8 cellular contexts compared by ENCODE assay signal in genomic region chr4:123418486-123418931, GRCh38. TPM values are rescaled to one million over a fixed set of nuclear protein-coding genes. Genes with fewer than 3 reads are reported as not detected.
DNase-seq lines count a peak whose midpoint lies in the region; ATAC-seq and TF ChIP-seq lines count a peak whose summit lies in the region.

No MANE protein-coding gene starts in this region.

- CTCF ChIA-PET in A673 (lab: Charles Lee) (no interaction called here), WTC11 (lab: Charles Lee) (interaction anchor here (0.7 to 1.8 kb wide), 4 partner anchors 10 to 315 kb away, joined by 3 to 6 read pairs (median 3); no protein-coding TSS in a partner anchor)

- H3K4me3 ChIP-seq in A673 (ENCODE audit: low read depth, low read length, poor library complexity, severe bottlenecking) (peak overlapping the region; percentile 22), right cardiac atrium (ENCODE audit: low read length) (no peak overlapping the region), smooth muscle cell (no peak overlapping the region)

- H2AFZ ChIP-seq in smooth muscle cell (ENCODE audit: low read depth), result peak overlapping the region; percentile 17

- H3K4me2 ChIP-seq in smooth muscle cell, result peak overlapping the region; percentile 70

- H3K36me3 ChIP-seq in A673 (ENCODE audit: insufficient read depth, low read length, poor library complexity, severe bottlenecking) (no peaks in the 10 kb centered on the region), smooth muscle cell (ENCODE audit: low read depth) (no peaks in the 10 kb centered on the region)

- H3K4me1 Mint-ChIP-seq in WTC11, result peaks cover 67% of the 10 kb centered on the region

- no peaks in the 10 kb centered on the region for H3K79me2 ChIP-seq in smooth muscle cell (ENCODE audit: low read depth)

- TF ChIP-seq CTCF in A673 (conservative IDR thresholded peaks at IDR 0.05; ENCODE audit: low read depth, low read length), result no peak
- no peak for TF ChIP-seq CTCF in WTC11 (IDR thresholded peaks at IDR 0.05)
- TF ChIP-seq CTCF in smooth muscle cell (IDR thresholded peaks at IDR 0.05; ENCODE audit: borderline replicate concordance, insufficient read depth, poor library complexity, severe bottlenecking), result no peak

- no peaks in the 10 kb centered on the region for H3K9me3 ChIP-seq in A673 (ENCODE audit: low read depth, low read length, poor library complexity, severe bottlenecking)
- H3K9me3 ChIP-seq in right cardiac atrium (ENCODE audit: control insufficient read depth, low read length), result no peaks in the 10 kb centered on the region
- no peaks in the 10 kb centered on the region for H3K9me3 ChIP-seq in smooth muscle cell (replicated peaks; ENCODE audit: low read depth)

- DNase-seq in A673 (ENCODE audit: low spot score) (peak; percentile 96), NCI-H2081 (lab: John Stamatoyannopoulos, UW) (peak; percentile 54 to 83), WTC11 (ENCODE audit: low spot score) (peak; percentile 44), right cardiac atrium (no peak), smooth muscle cell (lab: John Stamatoyannopoulos, UW; ENCODE audit: unreplicated experiment) (no peak), 8988T (no peak)

- H3K4me1 ChIP-seq in A673 (ENCODE audit: insufficient read depth, low read length, poor library complexity, severe bottlenecking) (peaks cover 38% of the 10 kb centered on the region), right cardiac atrium (ENCODE audit: control insufficient read depth, insufficient read depth, low read length) (no peaks in the 10 kb centered on the region), smooth muscle cell (ENCODE audit: low read depth) (peaks cover 45% of the 10 kb centered on the region)

- H3K27ac ChIP-seq in A673 (ENCODE audit: low read depth, low read length, poor library complexity, severe bottlenecking), result peak overlapping the region; percentile 66
- H3K27ac ChIP-seq in right cardiac atrium (ENCODE audit: low read length), result no peak overlapping the region
- peak overlapping the region; percentile 49 for H3K27ac ChIP-seq in smooth muscle cell (ENCODE audit: low read depth)

- no peaks in the 10 kb centered on the region for H3K27me3 ChIP-seq in A673 (replicated peaks; ENCODE audit: insufficient read depth, low read depth, low read length, poor library complexity)
- no peaks in the 10 kb centered on the region for H3K27me3 ChIP-seq in right cardiac atrium (ENCODE audit: control insufficient read depth, insufficient read depth)
- no peaks in the 10 kb centered on the region for H3K27me3 ChIP-seq in smooth muscle cell (ENCODE audit: low read depth)

- WGBS in right cardiac atrium, result 27% methylated on average over 1 of the region's 1 CpG
- 8% methylated on average over 1 of the region's 1 CpG for whole genome bisulfite sequencing in smooth muscle cell (ENCODE audit: low lambda C conversion rate)

- ATAC-seq in GM18868 (IDR thresholded peaks at IDR 0.05; ENCODE audit: unreplicated experiment) (peak; percentile 86), HG03066 (IDR thresholded peaks at IDR 0.05; ENCODE audit: low read depth, unreplicated experiment) (peak; percentile 77), WTC11 (peak; percentile 96), right cardiac atrium (peak; percentile 79)

- peaks cover 25% of the 10 kb centered on the region for H3F3A ChIP-seq in smooth muscle cell (ENCODE audit: low read depth)

- POLR2A ChIA-PET in A673 (lab: Charles Lee; ENCODE audit: low non-redundant PET) (interaction anchor here (0.7 kb wide), 1 partner anchor 11 kb away, joined by 3 read pairs; no protein-coding TSS in a partner anchor), WTC11 (lab: Charles Lee) (interaction anchor here (1.1 to 1.8 kb wide), 4 partner anchors 11 to 21 kb away, joined by 3 to 9 read pairs (median 5); no protein-coding TSS in a partner anchor)

- BruUV-seq in A673 (replicated peaks; lab: Mats Ljungman, UMichigan), result no TSS peak

- no peak overlapping the region for H3K9ac ChIP-seq in smooth muscle cell (ENCODE audit: low read depth)

- intact Hi-C loops in A673 (cut with micrococcal nuclease; ENCODE audit: unreplicated experiment), result no loop called here
- intact Hi-C loops in right cardiac atrium (cut with DNase I), result loop anchor here in 1 of 4 donors (10.0 kb wide), 1 partner anchor 146 kb away; no protein-coding TSS in a partner anchor

- H4K20me1 ChIP-seq in smooth muscle cell (ENCODE audit: low read depth), result no peaks in the 10 kb centered on the region

- peak overlapping the region; percentile 30 for H3K4me3 Mint-ChIP-seq in WTC11

- H3K36me3 Mint-ChIP-seq in WTC11, result no peaks in the 10 kb centered on the region

- no peaks in the 10 kb centered on the region; the same call in 1 of the 2 replicates for H3K9me3 Mint-ChIP-seq in WTC11

- H3K27me3 Mint-ChIP-seq in WTC11 (ENCODE audit: low read depth), result no peaks in the 10 kb centered on the region

- peak overlapping the region; percentile 94 for H3K27ac Mint-ChIP-seq in WTC11

TF ChIP-seq in WTC11, 78 proteins besides CTCF, POLR2A, EP300 and RAD21:
- TF ChIP-seq NR3C1 (CRISPR knock-in tag; conservative IDR thresholded peaks at IDR 0.05; ENCODE audit: low read depth), result no peak
- TF ChIP-seq ZMAT4 (CRISPR knock-in tag; IDR thresholded peaks at IDR 0.05), result no peak
- TF ChIP-seq TEAD1 (CRISPR knock-in tag; IDR thresholded peaks at IDR 0.05), result peak; percentile 94; the same call in 1 of the 2 replicates
- 0 out of 2 replicates have a peak, but pooled peaks have one; percentile 30 for TF ChIP-seq ZBTB43 (CRISPR knock-in tag; IDR thresholded peaks at IDR 0.05)
- no peak for TF ChIP-seq PRDM15 (CRISPR knock-in tag; IDR thresholded peaks at IDR 0.05)
- TF ChIP-seq ETV6 (CRISPR knock-in tag; IDR thresholded peaks at IDR 0.05), result peak; percentile 67; the same call in 1 of the 2 replicates
- 0 out of 2 replicates have a peak, but pooled peaks have one; percentile 52 for TF ChIP-seq TEAD4 (CRISPR knock-in tag; IDR thresholded peaks at IDR 0.05)
- TF ChIP-seq OVOL2 (CRISPR knock-in tag; IDR thresholded peaks at IDR 0.05; ENCODE audit: borderline replicate concordance), result no peak
- TF ChIP-seq FOXP4 (CRISPR knock-in tag; IDR thresholded peaks at IDR 0.05), result peak; percentile 49; the same call in 1 of the 2 replicates
- no peak for TF ChIP-seq SOX15 (CRISPR knock-in tag; IDR thresholded peaks at IDR 0.05)

RNA-seq across cellular contexts. Expression of gene SPRY1, which starts 21.9 kb away (rescaled TPM):
- total RNA-seq in A673 (2021), result 6.0 and 6.8 TPM in 2 replicates
- 83.5 to 107 TPM (median 88.8 TPM) in 3 replicates for total RNA-seq in WTC11 (2021)
- 10 to 100 TPM; 26.3 to 60.4 (median 50.0) TPM for total RNA-seq in right cardiac atrium
- 21.3 TPM for polyA plus RNA-seq in right cardiac atrium
- total RNA-seq in smooth muscle cell, result 17.4 and 17.8 TPM in 2 replicates
- 26.4 and 28.1 TPM in 2 replicates for polyA plus RNA-seq in smooth muscle cell

Comparison
In these comparisons a context has a peak if more than half of its experiments do, and no peak if none do; other contexts are left out.
1. DNase-seq: peak in A673 (single experiment), NCI-H2081 (2 of 2) and WTC11 (single experiment); none in right cardiac atrium (0 of 3), smooth muscle cell (single experiment) and 8988T (single experiment).
2. Peak in every context shown above with its lines, with median percentiles within 50 percentile points of each other: ATAC-seq.